Comparison of ENCODE assay signal across 15 cellular contexts in the genomic region with DNA sequence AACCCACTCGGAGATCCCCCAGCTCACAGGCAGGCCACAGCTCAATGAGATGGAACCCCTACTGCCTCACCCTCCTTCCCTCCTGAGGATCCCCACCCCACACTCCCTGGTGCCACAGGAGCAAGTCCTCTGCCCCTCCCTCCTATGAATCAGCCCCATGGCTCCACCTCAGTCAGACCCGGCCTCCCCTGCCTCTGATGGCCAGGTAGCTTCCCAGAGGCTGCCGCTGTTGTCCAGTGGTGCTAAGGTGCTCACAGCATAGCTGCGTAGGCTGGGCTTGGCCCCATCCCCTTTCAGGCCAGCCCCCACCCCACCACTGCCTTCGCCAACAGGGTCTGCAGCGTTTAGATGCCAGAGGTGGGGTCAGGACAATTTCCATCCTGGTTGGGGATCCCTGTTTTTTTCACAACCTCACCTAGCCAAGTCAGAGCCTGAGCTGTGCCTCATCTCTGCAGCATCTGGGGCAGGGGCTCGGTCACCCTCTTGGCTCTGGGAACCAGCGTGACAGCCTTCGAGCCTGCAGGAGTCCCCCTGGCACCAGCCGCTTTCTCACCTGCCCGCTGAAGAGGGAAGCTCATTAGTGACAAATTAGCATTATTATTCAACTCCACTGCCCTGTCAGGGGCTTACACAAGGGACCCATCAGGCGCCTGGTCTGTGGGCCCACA.
DNase-seq lines count a peak whose midpoint lies in the region; ATAC-seq and TF ChIP-seq lines count a peak whose summit lies in the region.
"Had no signal": no experiment of that assay in that cellular context is flagged by ENCODE, and none has a peak within 500 bp of the region (broad histone marks: within the 10 kb centered on the region; RNA-seq: fewer than 3 reads in every experiment).

No MANE protein-coding gene starts in this region.

- peaks cover 10% of the 10 kb centered on the region for H3K4me1 Mint-ChIP-seq in endodermal cell
- H3K4me1 Mint-ChIP-seq: T-helper 17 cell had no signal

- H3K27ac Mint-ChIP-seq in endodermal cell: no peak overlapping the region
- H3K27ac Mint-ChIP-seq: T-helper 17 cell had no signal

- H3K36me3 ChIP-seq in HUES48 (ENCODE audit: control insufficient read depth, insufficient read depth, low read length) (no peaks in the 10 kb centered on the region), endodermal cell (ENCODE audit: control insufficient read depth, insufficient read depth, low read length) (no peaks in the 10 kb centered on the region), body of pancreas (replicated peaks in 1 of 2; ENCODE audit: insufficient read depth in 1 of 2, low read depth in 2 of 2) (no peaks in the 10 kb centered on the region)

- H3K4me1 ChIP-seq in HUES48 (ENCODE audit: control insufficient read depth, insufficient read depth, low read length) (peaks cover 11% of the 10 kb centered on the region), endodermal cell (ENCODE audit: control insufficient read depth, insufficient read depth, low read length) (peaks cover 6% of the 10 kb centered on the region), body of pancreas (peaks cover 9% of the 10 kb centered on the region)

- ATAC-seq in HG02840 (IDR thresholded peaks at IDR 0.05; ENCODE audit: low FRiP score, unreplicated experiment) (no peak), body of pancreas (no peak)
- ATAC-seq: Panc1, T-helper 17 cell had no signal

- H3K27me3 ChIP-seq in HUES48 (ENCODE audit: control insufficient read depth, insufficient read depth, low read length) (no peaks in the 10 kb centered on the region), endodermal cell (ENCODE audit: control insufficient read depth, insufficient read depth, low read length, poor library complexity, severe bottlenecking) (no peaks in the 10 kb centered on the region), body of pancreas (no peaks in the 10 kb centered on the region)

- H3K9me3 Mint-ChIP-seq in endodermal cell: no peaks in the 10 kb centered on the region

- H3K36me3 Mint-ChIP-seq in endodermal cell (ENCODE audit: low read depth): no peaks in the 10 kb centered on the region

- H3K4me3 ChIP-seq in HUES48 (ENCODE audit: low read depth, low read length): no peak overlapping the region
- H3K4me3 ChIP-seq in endodermal cell (ENCODE audit: low read length): no peak overlapping the region
- H3K4me3 ChIP-seq in body of pancreas: no peak overlapping the region

- H3K9ac ChIP-seq in HUES48 (ENCODE audit: low read depth, low read length) (no peak overlapping the region), endodermal cell (ENCODE audit: extremely low read depth, low read length, poor library complexity, severe bottlenecking) (no peak overlapping the region)

- peaks cover 15% of the 10 kb centered on the region for H3K27me3 Mint-ChIP-seq in endodermal cell (ENCODE audit: insufficient read depth)

- TF ChIP-seq CTCF in endodermal cell (conservative IDR thresholded peaks at IDR 0.05) (no peak), body of pancreas (IDR thresholded peaks at IDR 0.05) (no peak)

- DNase-seq in Daoy (ENCODE audit: low read depth) (peak; percentile 47), NCI-H524 (lab: John Stamatoyannopoulos, UW) (peak; percentile 57 to 72), endodermal cell (peak; percentile 89), body of pancreas (no peak), occipital lobe (lab: John Stamatoyannopoulos, UW) (no peak), OCI-M1 (lab: John Stamatoyannopoulos, UW) (no peak)
- DNase-seq: EL, NCI-H2081, NCI-H345, NCI-H774, SHP77, T-helper 17 cell had no signal

- no peak for TF ChIP-seq POLR2A in body of pancreas (IDR thresholded peaks at IDR 0.05)

- H3K27ac ChIP-seq in HUES48 (ENCODE audit: low read depth, low read length) (peak overlapping the region; percentile 63), endodermal cell (ENCODE audit: low read depth, low read length) (no peak overlapping the region), body of pancreas (no peak overlapping the region)

- 41 to 48% methylated on average over 3 to 12 of the region's 12 CpGs for WGBS in endodermal cell (ENCODE audit: insufficient coverage in 1 of 2, insufficient read length in 1 of 2), 2 experiments
- WGBS in body of pancreas, 2 donors: 29 to 32% methylated on average over 8 to 11 of the region's 12 CpGs

- no peak overlapping the region for H3K4me3 Mint-ChIP-seq in endodermal cell
- H3K4me3 Mint-ChIP-seq: T-helper 17 cell had no signal

- H3K9me3 ChIP-seq in HUES48 (ENCODE audit: control insufficient read depth, insufficient read depth, low read length): no peaks in the 10 kb centered on the region
- no peaks in the 10 kb centered on the region for H3K9me3 ChIP-seq in endodermal cell (ENCODE audit: control insufficient read depth, low read length)
- no peaks in the 10 kb centered on the region for H3K9me3 ChIP-seq in body of pancreas

- intact Hi-C loops in body of pancreas (cut with DNase I): no loop called here

Comparison
In these comparisons a context has a peak if more than half of its experiments do, and no peak if none do; other contexts are left out.
1. DNase-seq: peak in Daoy (single experiment), NCI-H524 (2 of 2) and endodermal cell (single experiment); none in body of pancreas (0 of 4), occipital lobe (single experiment) and OCI-M1 (single experiment).